8 cellular contexts compared by ENCODE assay signal in the genomic region with DNA sequence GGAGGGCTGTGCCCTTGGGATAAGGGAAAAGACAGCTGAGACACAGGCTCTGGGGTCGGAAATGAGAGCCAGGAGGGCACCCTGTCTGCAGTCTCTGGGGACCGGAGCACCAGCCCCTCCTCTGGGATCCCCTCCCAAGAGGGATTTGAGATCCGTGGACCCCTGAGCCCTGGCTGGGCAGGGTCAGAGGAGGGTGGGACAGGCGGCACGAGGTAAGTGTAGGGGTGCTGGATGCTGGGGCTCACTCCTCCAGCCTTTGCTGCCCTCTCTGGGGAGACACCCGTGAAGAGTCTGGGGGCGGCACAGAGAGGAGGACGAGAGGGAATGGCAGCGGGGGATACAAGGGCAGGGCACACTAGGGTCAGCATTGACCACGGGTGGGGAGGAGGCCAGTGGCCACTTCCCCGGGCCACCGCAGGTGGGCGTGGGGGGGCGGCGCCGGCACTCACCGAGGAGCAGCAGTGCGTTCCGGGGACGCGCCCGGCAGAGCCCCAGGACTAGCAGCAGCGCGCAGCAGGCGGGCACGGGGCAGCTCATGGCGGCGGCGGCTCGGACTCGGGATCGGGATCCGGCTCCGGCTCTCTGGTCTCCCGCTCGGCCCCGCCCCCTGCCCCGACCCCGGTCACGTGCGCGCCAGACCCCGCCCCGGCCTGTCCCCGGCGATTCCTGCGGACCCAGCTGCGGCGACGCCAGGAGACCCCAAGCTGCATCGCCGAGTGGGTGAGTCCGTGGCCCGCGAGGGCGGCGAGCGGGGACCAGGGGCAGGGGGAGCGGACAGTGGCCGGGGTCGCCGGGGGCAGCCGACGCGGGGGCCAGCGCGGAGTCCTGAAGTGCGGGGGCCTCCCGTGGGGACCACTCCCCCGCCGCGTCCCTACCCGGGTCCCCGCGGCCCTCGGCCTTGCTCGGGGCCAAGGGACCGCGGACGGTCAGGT. TPM values are rescaled to one million over a fixed set of nuclear protein-coding genes. Genes with fewer than 3 reads are reported as not detected.
A peak's percentile ranks its signal among the peaks of the same experiment; 100 is the strongest.
DNase-seq lines count a peak whose midpoint lies in the region; ATAC-seq and TF ChIP-seq lines count a peak whose summit lies in the region.

A gene (minus strand): TSS at position 557 of the 932 bp plus-strand sequence. CDS start 20 bp downstream, at position 537.
A gene (plus strand): TSS at position 651 of the 932 bp plus-strand sequence. CDS start 1,134 bp downstream, outside the sequence.

- ATAC-seq in effector memory CD8-positive, alpha-beta T cell (replicated peaks), result peak; percentile 50

- H3K4me1 Mint-ChIP-seq in HFFc6 (ENCODE audit: low read depth), result peaks cover 13% of the 10 kb centered on the region
- H3K4me1 Mint-ChIP-seq in effector memory CD8-positive, alpha-beta T cell (ENCODE audit: low read depth in 2 of 2), result peaks cover 23 to 29% of the 10 kb centered on the region in 2 donors

- H3K79me1 ChIP-seq in mesenchymal stem cell (replicated peaks; ENCODE audit: low read length, poor library complexity, severe bottlenecking), result peaks cover 45% of the 10 kb centered on the region

- H2BK12ac ChIP-seq in mesenchymal stem cell (ENCODE audit: low read length in 2 of 2), result peak within 1 kb of the TSS; percentile 26 to 85

- H3K27ac ChIP-seq in mesenchymal stem cell (ENCODE audit: low read length, poor library complexity, severe bottlenecking), result peak within 1 kb of the TSS; percentile 63

- peak within 1 kb of the TSS; percentile 77 for H3K27ac Mint-ChIP-seq in HFFc6
- H3K27ac Mint-ChIP-seq in effector memory CD8-positive, alpha-beta T cell, result peak within 1 kb of the TSS; percentile 94 to 97

- H3K27me3 Mint-ChIP-seq in HFFc6 (ENCODE audit: insufficient read depth), result no peaks in the 10 kb centered on the region; the same call in none of the 2 replicates
- no peaks in the 10 kb centered on the region for H3K27me3 Mint-ChIP-seq in effector memory CD8-positive, alpha-beta T cell

- H3K23ac ChIP-seq in mesenchymal stem cell (ENCODE audit: low read length in 2 of 2), result peak within 1 kb of the TSS; percentile 27 to 78

- H3K9me3 Mint-ChIP-seq in HFFc6, result no peaks in the 10 kb centered on the region
- no peaks in the 10 kb centered on the region for H3K9me3 Mint-ChIP-seq in effector memory CD8-positive, alpha-beta T cell

- H3K18ac ChIP-seq in mesenchymal stem cell (ENCODE audit: low read depth in 1 of 2, low read length in 2 of 2), result peak within 1 kb of the TSS; percentile 83 to 92

- H2AFZ ChIP-seq in mesenchymal stem cell (ENCODE audit: low read depth, low read length), result peak within 1 kb of the TSS; percentile 21

- H3K4me3 ChIP-seq in mesenchymal stem cell (ENCODE audit: insufficient read depth in 1 of 2, low read depth in 1 of 2, low read length in 2 of 2), result peak within 1 kb of the TSS; percentile 81 to 97

- H2AK5ac ChIP-seq in mesenchymal stem cell (ENCODE audit: low read length, severe bottlenecking), result peak within 1 kb of the TSS; percentile 34

- WGBS in mesenchymal stem cell, result under 1% methylated on average over 59 of the region's 80 CpGs

- H3K9me3 ChIP-seq in mesenchymal stem cell (ENCODE audit: control insufficient read depth, low read length), result no peaks in the 10 kb centered on the region

- peak within 1 kb of the TSS; percentile 98 for H3K9ac ChIP-seq in mesenchymal stem cell (ENCODE audit: low read length)

- DNase-seq in ELR (ENCODE audit: low read depth), result peak; percentile 86
- DNase-seq in HFFc6, result peak; percentile 59
- peak; percentile 62 to 75 for DNase-seq in NCI-H524 (lab: John Stamatoyannopoulos, UW)
- DNase-seq in activated CD8-positive, alpha-beta memory T cell treated with anti-CD3 and anti-CD28 coated beads for 24 hours, result peak; percentile 82
- DNase-seq in effector memory CD8-positive, alpha-beta T cell, result peak; percentile 30 to 41 (median 40)
- DNase-seq in mesenchymal stem cell, result peak; percentile 73
- peak; percentile 12 to 22 for DNase-seq in stimulated activated CD8-positive, alpha-beta memory T cell treated with anti-CD3 and anti-CD28 coated beads, Interleukin-15, amount 100 ng/mL, for 4 hours (ENCODE audit: low read depth in 2 of 2)
- DNase-seq in OCI-M1 (lab: John Stamatoyannopoulos, UW), result no peak

- peak within 1 kb of the TSS; percentile 90 for H4K8ac ChIP-seq in mesenchymal stem cell (ENCODE audit: low read length)

- no peaks in the 10 kb centered on the region for H3K27me3 ChIP-seq in mesenchymal stem cell (ENCODE audit: control insufficient read depth in 1 of 2, insufficient read depth in 1 of 2, low read length in 2 of 2)

- peaks cover 42 to 58% of the 10 kb centered on the region in 2 experiments for H3K36me3 ChIP-seq in mesenchymal stem cell (ENCODE audit: control insufficient read depth in 1 of 2, insufficient read depth in 2 of 2, low read depth in 1 of 2, low read length in 2 of 2)

- H2BK15ac ChIP-seq in mesenchymal stem cell (ENCODE audit: low read depth, poor library complexity, severe bottlenecking), result peak within 1 kb of the TSS; percentile 97

- peak within 1 kb of the TSS; percentile 97 for H3K4me2 ChIP-seq in mesenchymal stem cell (ENCODE audit: low read length, poor library complexity, severe bottlenecking)

- H3K4ac ChIP-seq in mesenchymal stem cell (ENCODE audit: low read depth in 1 of 2, low read length in 2 of 2), result peak within 1 kb of the TSS; percentile 42 to 97

- TF ChIP-seq CTCF in HFFc6 (IDR thresholded peaks at IDR 0.05), result peak; percentile 45

- peak within 1 kb of the TSS; percentile 94 for H3K4me3 Mint-ChIP-seq in HFFc6
- peak within 1 kb of the TSS; percentile 84 to 95 for H3K4me3 Mint-ChIP-seq in effector memory CD8-positive, alpha-beta T cell

- H2BK5ac ChIP-seq in mesenchymal stem cell (ENCODE audit: low read depth, low read length, poor library complexity, severe bottlenecking), result peak within 1 kb of the TSS; percentile 63

- H2BK120ac ChIP-seq in mesenchymal stem cell (ENCODE audit: low read depth, low read length), result peak within 1 kb of the TSS; percentile 81

- peaks cover 21% of the 10 kb centered on the region for H3K4me1 ChIP-seq in mesenchymal stem cell (ENCODE audit: control insufficient read depth, insufficient read depth, low read depth, low read length)

- H3K36me3 Mint-ChIP-seq in HFFc6 (ENCODE audit: low read depth), result peaks cover 17% of the 10 kb centered on the region
- peaks cover 31% of the 10 kb centered on the region for H3K36me3 Mint-ChIP-seq in effector memory CD8-positive, alpha-beta T cell (ENCODE audit: insufficient read depth)

- H3K14ac ChIP-seq in mesenchymal stem cell (ENCODE audit: low read length in 2 of 2), result peak within 1 kb of the TSS; percentile 90 to 96

- peak within 1 kb of the TSS; percentile 95 for H4K91ac ChIP-seq in mesenchymal stem cell (ENCODE audit: low read length)

RNA-seq across cellular contexts. Expression of the first gene that starts in this region (rescaled TPM):
- 10 to 100 TPM; 41.2 to 52.6 (median 47.5) TPM for total RNA-seq in HFFc6 (2021; fragmentation: NEBNext Ultra II Directional; extraction: Animal tissue kit (Norgen Biotek cat#: 25700))
- polyA plus RNA-seq in mesenchymal stem cell (2013, experiment 1 of 2), result 59.2 TPM
- polyA plus RNA-seq in mesenchymal stem cell (2013, experiment 2 of 2), result 59.8 TPM

RNA-seq across cellular contexts. Expression of the second gene that starts in this region (rescaled TPM):
- total RNA-seq in HFFc6 (2021; fragmentation: NEBNext Ultra II Directional; extraction: Animal tissue kit (Norgen Biotek cat#: 25700)), result 10 to 100 TPM; 11.4 to 13.6 (median 12.5) TPM
- polyA plus RNA-seq in mesenchymal stem cell (2013, experiment 1 of 2), result 16.2 TPM
- 15.6 TPM for polyA plus RNA-seq in mesenchymal stem cell (2013, experiment 2 of 2)
